Comparison of ENCODE assay signal across 35 cellular contexts in genomic region chr16:9014389-9014788, GRCh38.
"Had no signal": no experiment of that assay in that cellular context is flagged by ENCODE, and none has a peak within 500 bp of the region (broad histone marks: within the 10 kb centered on the region; RNA-seq: fewer than 3 reads in every experiment).

No MANE protein-coding gene starts in this region.

- H3K4me3 ChIP-seq: MG63 had no signal

- H3K27me3 ChIP-seq: MG63 had no signal

- DNase-seq: Karpas-422, Kasumi-1, MG63, MM.1S, MV-4-11, NCI-H1048, NCI-H1092, NCI-H1092 treated with DMSO at 0.1 percent for 48 hours, NCI-H1105, NCI-H1105 treated with DMSO at 0.1 percent for 48 hours, NCI-H1417, NCI-H1417 treated with DMSO at 0.1 percent for 48 hours, NCI-H1436, NCI-H1436 treated with DMSO at 0.1 percent for 48 hours, NCI-H146, NCI-H1694, NCI-H1694 treated with DMSO at 0.1 percent for 48 hours, NCI-H187, NCI-H187 treated with DMSO at 0.1 percent for 48 hours, NCI-H1930, NCI-H2029, NCI-H2029 treated with DMSO at 0.1 percent for 48 hours, NCI-H2081, NCI-H2081 treated with DMSO at 0.1 percent for 48 hours, NCI-H2107, NCI-H2171, NCI-H2171 treated with DMSO at 0.1 percent for 48 hours, NCI-H2227 treated with DMSO at 0.1 percent for 48 hours, NCI-H226, NCI-H345, NCI-H446, NCI-H446 treated with DMSO at 0.1 percent for 48 hours, NCI-H510A, NCI-H510A treated with DMSO at 0.1 percent for 48 hours, NCI-H524 had no signal

- H3K36me3 ChIP-seq: MG63 had no signal
